ENCODE assay signal across 16 cellular contexts in genomic region chr17:14044702-14045101, GRCh38.
"Had no signal": no experiment of that assay in that cellular context is flagged by ENCODE, and none has a peak within 500 bp of the region (broad histone marks: within the 10 kb centered on the region; RNA-seq: fewer than 3 reads in every experiment).

No MANE protein-coding gene starts in this region.

- H3K27me3 Mint-ChIP-seq: activated CD8-positive, alpha-beta T cell treated with anti-CD3 and anti-CD28 coated beads for 36 hours; activated naive CD4-positive, alpha-beta T cell treated with anti-CD3 and anti-CD28 coated beads, Interleukin-2, amount 50 U/mL, for 24 hours; central memory CD8-positive, alpha-beta T cell; stimulated activated naive CD8-positive, alpha-beta T cell treated with anti-CD3 and anti-CD28 coated beads, Interleukin-15, amount 100 ng/mL, for 72 hours had no signal

- H3K27ac Mint-ChIP-seq: activated CD8-positive, alpha-beta T cell treated with anti-CD3 and anti-CD28 coated beads for 36 hours; activated naive CD4-positive, alpha-beta T cell treated with anti-CD3 and anti-CD28 coated beads, Interleukin-2, amount 50 U/mL, for 24 hours; neural progenitor cell had no signal

- ATAC-seq: activated CD8-positive, alpha-beta T cell treated with anti-CD3 and anti-CD28 coated beads for 36 hours; body of pancreas; gastrocnemius medialis; heart right ventricle; stimulated activated naive CD8-positive, alpha-beta T cell treated with anti-CD3 and anti-CD28 coated beads, Interleukin-15, amount 100 ng/mL, for 72 hours had no signal

- H3K9me3 Mint-ChIP-seq: activated CD8-positive, alpha-beta T cell treated with anti-CD3 and anti-CD28 coated beads for 36 hours; activated naive CD4-positive, alpha-beta T cell treated with anti-CD3 and anti-CD28 coated beads, Interleukin-2, amount 50 U/mL, for 24 hours; central memory CD8-positive, alpha-beta T cell; neural progenitor cell; stimulated activated naive CD8-positive, alpha-beta T cell treated with anti-CD3 and anti-CD28 coated beads, Interleukin-15, amount 100 ng/mL, for 72 hours had no signal

- H3K4me1 ChIP-seq: body of pancreas, gastrocnemius medialis, heart right ventricle, left ventricle myocardium inferior, neural progenitor cell had no signal

- H3K4me1 Mint-ChIP-seq: neural progenitor cell had no signal

- H3K4me3 Mint-ChIP-seq: activated CD8-positive, alpha-beta T cell treated with anti-CD3 and anti-CD28 coated beads for 36 hours; activated naive CD4-positive, alpha-beta T cell treated with anti-CD3 and anti-CD28 coated beads, Interleukin-2, amount 50 U/mL, for 24 hours; central memory CD8-positive, alpha-beta T cell; neural progenitor cell; stimulated activated naive CD8-positive, alpha-beta T cell treated with anti-CD3 and anti-CD28 coated beads, Interleukin-15, amount 100 ng/mL, for 72 hours had no signal

- H3K27ac ChIP-seq: body of pancreas, gastrocnemius medialis, heart right ventricle, left ventricle myocardium inferior, neural progenitor cell, parathyroid adenoma, thoracic aorta had no signal

- H3K4me3 ChIP-seq: body of pancreas, gastrocnemius medialis, heart right ventricle, left ventricle myocardium inferior, neural progenitor cell, thoracic aorta had no signal

- DNase-seq: activated CD4-positive, CD25-positive, alpha-beta regulatory T cell treated with anti-CD3 and anti-CD28 coated beads, Interleukin-2, amount 50 U/mL, for 72 hours; activated CD8-positive, alpha-beta T cell treated with anti-CD3 and anti-CD28 coated beads for 36 hours; body of pancreas; cortex of kidney; effector CD8-positive, alpha-beta T cell; gastrocnemius medialis; heart right ventricle; kidney; left ventricle myocardium inferior; stimulated activated CD4-positive, alpha-beta T cell treated with anti-CD3 and anti-CD28 coated beads, Interleukin-4, amount 100 ng/mL, for 4 hours; stimulated activated naive CD8-positive, alpha-beta T cell treated with anti-CD3 and anti-CD28 coated beads, Interleukin-15, amount 100 ng/mL, for 72 hours had no signal

- H3K27me3 ChIP-seq: body of pancreas, gastrocnemius medialis, heart right ventricle, neural progenitor cell had no signal

- H3K36me3 Mint-ChIP-seq: neural progenitor cell had no signal

- H3K36me3 ChIP-seq: gastrocnemius medialis, heart right ventricle, neural progenitor cell, thoracic aorta had no signal

- H3K9me3 ChIP-seq: body of pancreas, gastrocnemius medialis, heart right ventricle, left ventricle myocardium inferior, thoracic aorta had no signal
